17 cellular contexts compared by ENCODE assay signal in genomic region chr16:85819711-85820110, GRCh38. TPM values are rescaled to one million over a fixed set of nuclear protein-coding genes. Genes with fewer than 3 reads are reported as not detected.
DNase-seq lines count a peak whose midpoint lies in the region; ATAC-seq and TF ChIP-seq lines count a peak whose summit lies in the region.
"Had no signal": no experiment of that assay in that cellular context is flagged by ENCODE, and none has a peak within 500 bp of the region (broad histone marks: within the 10 kb centered on the region; RNA-seq: fewer than 3 reads in every experiment).

No MANE protein-coding gene starts in this region.

- H3K9me3 Mint-ChIP-seq in neural progenitor cell: no peaks in the 10 kb centered on the region
- H3K9me3 Mint-ChIP-seq: activated naive CD8-positive, alpha-beta T cell treated with anti-CD3 and anti-CD28 coated beads for 36 hours; stimulated activated naive CD8-positive, alpha-beta T cell treated with anti-CD3 and anti-CD28 coated beads, Interleukin-15, Interleukin-2, amounts not matched to agents 100 ng/mL and 50 ng/mL, for 24 hours had no signal

- H3K27me3 Mint-ChIP-seq in neural progenitor cell (ENCODE audit: insufficient read depth, low read depth): peaks cover 16% of the 10 kb centered on the region

- TF ChIP-seq CTCF in mucosa of descending colon (IDR thresholded peaks at IDR 0.05) (no peak), neural progenitor cell (IDR thresholded peaks at IDR 0.05) (no peak)

- H2AFZ ChIP-seq in neural progenitor cell (replicated peaks): no peak overlapping the region

- no peak for ATAC-seq in mucosa of descending colon

- H3K27ac ChIP-seq in neural progenitor cell: no peak overlapping the region
- H3K27ac ChIP-seq: 22Rv1, heart left ventricle, thoracic aorta had no signal

- no peak overlapping the region for H3K4me3 Mint-ChIP-seq in neural progenitor cell
- H3K4me3 Mint-ChIP-seq: activated naive CD8-positive, alpha-beta T cell treated with anti-CD3 and anti-CD28 coated beads for 36 hours; stimulated activated naive CD8-positive, alpha-beta T cell treated with anti-CD3 and anti-CD28 coated beads, Interleukin-15, Interleukin-2, amounts not matched to agents 100 ng/mL and 50 ng/mL, for 24 hours had no signal

- H3K4me1 ChIP-seq in mucosa of descending colon (ENCODE audit: low read depth): peaks cover 3% of the 10 kb centered on the region
- no peaks in the 10 kb centered on the region for H3K4me1 ChIP-seq in neural progenitor cell

- H3K4me3 ChIP-seq in mucosa of descending colon: no peak overlapping the region
- no peak overlapping the region for H3K4me3 ChIP-seq in neural progenitor cell
- H3K4me3 ChIP-seq: heart left ventricle, lung, thoracic aorta had no signal

- H3K4me2 ChIP-seq in neural progenitor cell: no peak overlapping the region

- H3K79me2 ChIP-seq in neural progenitor cell (ENCODE audit: low read depth): no peaks in the 10 kb centered on the region

- no peaks in the 10 kb centered on the region for H3K36me3 Mint-ChIP-seq in neural progenitor cell
- H3K36me3 Mint-ChIP-seq: activated naive CD8-positive, alpha-beta T cell treated with anti-CD3 and anti-CD28 coated beads for 36 hours; CD14-positive monocyte had no signal

- H3K27me3 ChIP-seq in neural progenitor cell: peaks cover 31% of the 10 kb centered on the region

- DNase-seq in DMS 273 (lab: John Stamatoyannopoulos, UW; ENCODE audit: unreplicated experiment) (peak; percentile 47), DMS 273 treated with DMSO at 0.1 percent for 48 hours (lab: John Stamatoyannopoulos, UW) (no peak), HT1080 (ENCODE audit: low read depth) (peak; percentile 9), astrocyte of the hippocampus (ENCODE audit: low read depth, low spot score) (peak; percentile 25), mucosa of descending colon (peak in 2 of 3 donors; percentile 20 to 45), medulla oblongata (ENCODE audit: extremely low spot score) (no peak), neural progenitor cell (ENCODE audit: low spot score) (no peak), COLO668 (lab: John Stamatoyannopoulos, UW; ENCODE audit: unreplicated experiment) (no peak)
- DNase-seq: cerebellar nuclear complex, NCI-H1048 had no signal

- peaks cover 6% of the 10 kb centered on the region for H3K4me1 Mint-ChIP-seq in neural progenitor cell

- intact Hi-C loops in mucosa of descending colon (cut with DNase I, micrococcal nuclease): loop anchor here (5.0 to 10.0 kb wide), 3 partner anchors 168 to 695 kb away; partner anchors contain the start of gene FOXF1 (in 1 of the 2)

- H3K9me3 ChIP-seq in mucosa of descending colon (no peaks in the 10 kb centered on the region), neural progenitor cell (ENCODE audit: low read depth) (no peaks in the 10 kb centered on the region)
- H3K9me3 ChIP-seq: heart left ventricle, thoracic aorta had no signal

- no peaks in the 10 kb centered on the region for H3F3A ChIP-seq in neural progenitor cell (ENCODE audit: low read depth)

- H3K9ac ChIP-seq in neural progenitor cell: no peak overlapping the region

- no peaks in the 10 kb centered on the region for H4K20me1 ChIP-seq in neural progenitor cell (ENCODE audit: low read depth)

- H3K27ac Mint-ChIP-seq in neural progenitor cell: no peak overlapping the region
- H3K27ac Mint-ChIP-seq: activated naive CD8-positive, alpha-beta T cell treated with anti-CD3 and anti-CD28 coated beads for 36 hours; CD14-positive monocyte; stimulated activated naive CD8-positive, alpha-beta T cell treated with anti-CD3 and anti-CD28 coated beads, Interleukin-15, Interleukin-2, amounts not matched to agents 100 ng/mL and 50 ng/mL, for 24 hours had no signal

- H3K36me3 ChIP-seq in mucosa of descending colon (ENCODE audit: low read depth): no peaks in the 10 kb centered on the region
- no peaks in the 10 kb centered on the region for H3K36me3 ChIP-seq in neural progenitor cell
- H3K36me3 ChIP-seq: heart left ventricle, thoracic aorta had no signal

RNA-seq across cellular contexts. Expression of gene COX4I1, which starts 20.2 kb away (rescaled TPM):
- 611 and 705 TPM in 2 replicates for total RNA-seq in HT1080 (2014; rRNA removed; shearing (Covaris generic))
- 799 and 916 TPM in 2 replicates for polyA plus RNA-seq in HT1080 (2015; cell fraction: cytosol; rRNA removed)
- 353 and 383 TPM in 2 replicates for polyA plus RNA-seq in HT1080 (2015; cell fraction: nucleus; rRNA removed)
- total RNA-seq in mucosa of descending colon: 1,000 to 10,000 TPM in 2 of 3 donors, 100 to 1,000 TPM in 1; 793 to 1,140 (median 1,020) TPM
- 308 and 386 TPM in 2 replicates for total RNA-seq in neural progenitor cell (ENCODE audit: low replicate concordance)

RNA-seq across cellular contexts. Expression of gene EMC8, which starts 20.4 kb away (rescaled TPM):
- total RNA-seq in HT1080 (2014; rRNA removed; shearing (Covaris generic)): 121 and 158 TPM in 2 replicates
- polyA plus RNA-seq in HT1080 (2015; cell fraction: cytosol; rRNA removed): 50.5 and 56.1 TPM in 2 replicates
- polyA plus RNA-seq in HT1080 (2015; cell fraction: nucleus; rRNA removed): 32.7 and 33.1 TPM in 2 replicates
- total RNA-seq in mucosa of descending colon: 10 to 100 TPM; 27.7 to 31.0 (median 30.2) TPM
- 25.1 and 38.7 TPM in 2 replicates for total RNA-seq in neural progenitor cell (ENCODE audit: low replicate concordance)

Comparison
In these comparisons a context has a peak if more than half of its experiments do, and no peak if none do; other contexts are left out.
1. DNase-seq: peak in DMS 273 (single experiment), HT1080 (single experiment), astrocyte of the hippocampus (single experiment) and mucosa of descending colon (2 of 3); none in DMS 273 treated with DMSO at 0.1 percent for 48 hours (single experiment), medulla oblongata (single experiment), neural progenitor cell (single experiment) and COLO668 (single experiment).